Comparison of ENCODE assay signal across 26 cellular contexts in genomic region chr1:200990114-200990513, GRCh38.
"Had no signal": no experiment of that assay in that cellular context is flagged by ENCODE, and none has a peak within 500 bp of the region (broad histone marks: within the 10 kb centered on the region; RNA-seq: fewer than 3 reads in every experiment).

No MANE protein-coding gene starts in this region.

- H3K36me3 ChIP-seq: breast epithelium had no signal

- H3K27ac ChIP-seq: body of pancreas, breast epithelium, KMS-11, PC-9, RWPE1 had no signal

- H3K4me2 ChIP-seq: KMS-11, PC-9 had no signal

- ATAC-seq: activated CD8-positive, alpha-beta T cell treated with anti-CD3 and anti-CD28 coated beads for 36 hours; body of pancreas; Right ventricle myocardium inferior; SK-N-SH treated with all-trans-retinoic acid at 6 μM for 48 hours; T-cell; T-helper 17 cell had no signal

- H3K9me3 ChIP-seq: body of pancreas, breast epithelium had no signal

- H3K27me3 ChIP-seq: body of pancreas, breast epithelium had no signal

- H3K9me3 Mint-ChIP-seq: activated CD4-positive, alpha-beta T cell treated with anti-CD3 and anti-CD28 coated beads, Interleukin-2, amount 10 ng/mL, durations not matched to agents 24 days and 14 days; activated CD8-positive, alpha-beta T cell treated with anti-CD3 and anti-CD28 coated beads for 36 hours; activated naive CD4-positive, alpha-beta T cell treated with anti-CD3 and anti-CD28 coated beads, Interleukin-2, amount 10 ng/mL, durations not matched to agents 7 days and 5 days; activated naive CD8-positive, alpha-beta T cell treated with anti-CD3 and anti-CD28 coated beads, Interleukin-2, amount 10 ng/mL, durations not matched to agents 7 days and 5 days; T-cell had no signal

- H3K27ac Mint-ChIP-seq: activated CD4-positive, alpha-beta T cell treated with anti-CD3 and anti-CD28 coated beads, Interleukin-2, amount 10 ng/mL, durations not matched to agents 24 days and 14 days; T-helper 17 cell had no signal

- H3K4me3 ChIP-seq: body of pancreas, breast epithelium, PC-9 had no signal

- H3K4me3 Mint-ChIP-seq: activated CD4-positive, alpha-beta T cell treated with anti-CD3 and anti-CD28 coated beads, Interleukin-2, amount 10 ng/mL, durations not matched to agents 24 days and 14 days; activated CD8-positive, alpha-beta T cell treated with anti-CD3 and anti-CD28 coated beads for 36 hours; activated naive CD4-positive, alpha-beta T cell treated with anti-CD3 and anti-CD28 coated beads, Interleukin-2, amount 10 ng/mL, durations not matched to agents 7 days and 5 days; activated naive CD8-positive, alpha-beta T cell treated with anti-CD3 and anti-CD28 coated beads, Interleukin-2, amount 10 ng/mL, durations not matched to agents 7 days and 5 days; T-cell; T-helper 17 cell had no signal

- H3K9ac ChIP-seq: KMS-11 had no signal

- H3K4me1 Mint-ChIP-seq: activated CD4-positive, alpha-beta T cell treated with anti-CD3 and anti-CD28 coated beads, Interleukin-2, amount 10 ng/mL, durations not matched to agents 24 days and 14 days; activated naive CD4-positive, alpha-beta T cell treated with anti-CD3 and anti-CD28 coated beads, Interleukin-2, amount 10 ng/mL, durations not matched to agents 7 days and 5 days; T-cell had no signal

- H2AFZ ChIP-seq: PC-9 had no signal

- H3K27me3 Mint-ChIP-seq: activated CD4-positive, alpha-beta T cell treated with anti-CD3 and anti-CD28 coated beads, Interleukin-2, amount 10 ng/mL, durations not matched to agents 24 days and 14 days; activated CD8-positive, alpha-beta T cell treated with anti-CD3 and anti-CD28 coated beads for 36 hours; activated naive CD4-positive, alpha-beta T cell treated with anti-CD3 and anti-CD28 coated beads, Interleukin-2, amount 10 ng/mL, durations not matched to agents 7 days and 5 days; activated naive CD8-positive, alpha-beta T cell treated with anti-CD3 and anti-CD28 coated beads, Interleukin-2, amount 10 ng/mL, durations not matched to agents 7 days and 5 days; T-cell; T-helper 17 cell had no signal

- DNase-seq: activated CD4-positive, alpha-beta T cell treated with anti-CD3 and anti-CD28 coated beads, Interleukin-2, amount 10 ng/mL, durations not matched to agents 24 days and 14 days; activated CD4-positive, alpha-beta T cell treated with anti-CD3 and anti-CD28 coated beads, Interleukin-2, amount 50 U/mL, for 4 hours; activated CD8-positive, alpha-beta T cell treated with anti-CD3 and anti-CD28 coated beads for 36 hours; activated effector memory CD4-positive, alpha-beta T cell treated with Interleukin-2 at 50 U/mL for 16 hours; activated naive CD4-positive, alpha-beta T cell treated with anti-CD3 and anti-CD28 coated beads, Interleukin-2, amount 10 ng/mL, durations not matched to agents 7 days and 5 days; activated naive CD8-positive, alpha-beta T cell treated with anti-CD3 and anti-CD28 coated beads, Interleukin-2, amount 10 ng/mL, durations not matched to agents 7 days and 5 days; activated T-cell treated with anti-CD3 and anti-CD28 coated beads, Interleukin-2, amount 50 U/mL, for 48 hours; body of pancreas; MM.1S; MV-4-11; NCI-H1092; NCI-H1436 treated with DMSO at 0.1 percent for 48 hours; NCI-H1694 treated with DMSO at 0.1 percent for 48 hours; NCI-H2029; NCI-H345; NCI-H524 treated with DMSO at 0.1 percent for 48 hours; PC-9; SIG-M5; T-cell; T-helper 17 cell; T-helper 9 cell had no signal

- H3K4me1 ChIP-seq: body of pancreas, breast epithelium had no signal
